8 cellular contexts compared by ENCODE assay signal in the genomic region with DNA sequence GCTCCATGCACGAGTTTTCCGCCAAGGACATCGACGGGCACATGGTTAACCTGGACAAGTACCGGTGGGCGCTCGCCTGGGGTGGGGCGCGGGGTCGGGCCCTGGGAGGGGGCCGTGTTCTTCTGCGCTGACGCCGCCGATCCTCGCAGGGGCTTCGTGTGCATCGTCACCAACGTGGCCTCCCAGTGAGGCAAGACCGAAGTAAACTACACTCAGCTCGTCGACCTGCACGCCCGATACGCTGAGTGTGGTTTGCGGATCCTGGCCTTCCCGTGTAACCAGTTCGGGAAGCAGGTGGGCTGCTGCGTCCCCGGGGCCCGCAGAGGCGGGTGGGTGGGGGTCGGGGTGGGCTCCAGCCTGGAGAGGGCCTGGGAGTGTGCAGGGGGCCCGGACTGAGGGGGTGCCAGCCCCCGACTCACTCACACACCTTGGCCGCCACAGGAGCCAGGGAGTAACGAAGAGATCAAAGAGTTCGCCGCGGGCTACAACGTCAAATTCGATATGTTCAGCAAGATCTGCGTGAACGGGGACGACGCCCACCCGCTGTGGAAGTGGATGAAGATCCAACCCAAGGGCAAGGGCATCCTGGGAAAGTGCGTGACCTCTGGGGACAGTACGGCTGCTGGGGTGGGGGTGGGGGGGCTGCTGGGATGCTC. TPM values are rescaled to one million over a fixed set of nuclear protein-coding genes. Genes with fewer than 3 reads are reported as not detected.
DNase-seq lines count a peak whose midpoint lies in the region; ATAC-seq and TF ChIP-seq lines count a peak whose summit lies in the region.

No MANE protein-coding gene starts in this region.

- H3K27me3 ChIP-seq in rectal smooth muscle tissue (ENCODE audit: control insufficient read depth, insufficient read depth, low read length) = no peaks in the 10 kb centered on the region

- H3K4me3 Mint-ChIP-seq in T-helper 17 cell = peak overlapping the region; percentile 80

- peaks cover 17% of the 10 kb centered on the region for H3K36me3 ChIP-seq in rectal smooth muscle tissue (ENCODE audit: control insufficient read depth, insufficient read depth, low read length)

- H3K27me3 Mint-ChIP-seq in T-helper 17 cell = no peaks in the 10 kb centered on the region

- H3K27ac ChIP-seq in rectal smooth muscle tissue (ENCODE audit: low read depth, low read length) = peak overlapping the region; percentile 98

- H3K9ac ChIP-seq in rectal smooth muscle tissue (ENCODE audit: low read length) = peak overlapping the region; percentile 68

- no peaks in the 10 kb centered on the region for H3K36me3 Mint-ChIP-seq in T-helper 17 cell (ENCODE audit: low read depth)

- peak overlapping the region; percentile 86 for H3K4me3 ChIP-seq in rectal smooth muscle tissue (ENCODE audit: low read length)

- DNase-seq in T-helper 17 cell (no peak), fibroblast of gingiva (ENCODE audit: low read depth) (peak; percentile 47), GM10266 (ENCODE audit: extremely low spot score) (no peak), nucleus accumbens (lab: John Stamatoyannopoulos, UW) (no peak), ureter (ENCODE audit: low spot score) (no peak)

- H3K4me1 ChIP-seq in rectal smooth muscle tissue (ENCODE audit: control insufficient read depth, insufficient read depth, low read length) = peaks cover 15% of the 10 kb centered on the region

- ATAC-seq in T-helper 17 cell (no peak), GM18861 (IDR thresholded peaks at IDR 0.05; ENCODE audit: unreplicated experiment) (no peak)

- TF ChIP-seq POLR2A in GM18526 (IDR thresholded peaks at IDR 0.05; ENCODE audit: extremely low read depth, insufficient read length) = peak; percentile 0

- no peak overlapping the region for H3K27ac Mint-ChIP-seq in T-helper 17 cell

- no peaks in the 10 kb centered on the region for H3K9me3 ChIP-seq in T-helper 17 cell (ENCODE audit: control insufficient read depth, low read length, poor library complexity, severe bottlenecking)

- H3K4me1 Mint-ChIP-seq in T-helper 17 cell = peaks cover 12% of the 10 kb centered on the region

- TF ChIP-seq CTCF in GM10266 (IDR thresholded peaks at IDR 0.05; ENCODE audit: control insufficient read depth, insufficient read depth, low read depth, missing control alignments) = no peak

RNA-seq across cellular contexts. Expression of gene GPX4, which starts 1.6 kb away (rescaled TPM):
- 100 to 1,000 TPM; 184 to 187 TPM for total RNA-seq in T-helper 17 cell
- total RNA-seq in ureter = 213 TPM

RNA-seq across cellular contexts. Expression of gene POLR2E, which starts 10.2 kb away (rescaled TPM):
- total RNA-seq in T-helper 17 cell = 10 to 100 TPM; 63.8 to 81.4 TPM
- 138 TPM for total RNA-seq in ureter

RNA-seq across cellular contexts. Expression of gene ARHGAP45, which starts 38.4 kb away (rescaled TPM):
- total RNA-seq in T-helper 17 cell (100 to 1,000 TPM; 603 to 646 TPM), ureter (20.7 TPM)

Comparison
In these comparisons a context has a peak if more than half of its experiments do, and no peak if none do; other contexts are left out.
1. RNA of gene ARHGAP45, which starts 38.4 kb away (total RNA-seq): 603 to 646 TPM in T-helper 17 cell; 20.7 TPM in ureter (single experiment); every median in the first group is over 10 times any median in the second.